In the genomic region with DNA sequence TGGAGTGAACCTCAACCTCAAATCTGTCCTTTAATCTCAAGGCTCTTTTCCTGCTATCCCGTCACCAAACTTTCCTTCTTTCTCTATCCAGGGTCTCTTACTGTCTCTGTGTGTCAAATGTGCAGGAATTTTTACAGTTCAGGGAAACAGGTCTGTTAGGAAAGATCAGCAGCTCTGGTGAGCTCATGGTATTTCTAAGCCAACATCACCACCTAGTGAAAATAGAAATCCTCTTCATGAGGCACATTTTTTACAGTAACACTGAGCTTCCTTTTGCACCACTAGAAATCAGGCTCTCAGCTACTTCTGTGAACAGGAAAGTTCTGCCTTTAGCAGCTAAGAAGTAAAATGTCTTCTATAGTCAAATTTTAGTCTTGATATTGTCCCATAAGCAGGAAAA, we compare ENCODE assay signal across 15 cellular contexts. TPM values are rescaled to one million over a fixed set of nuclear protein-coding genes. Genes with fewer than 3 reads are reported as not detected.
DNase-seq lines count a peak whose midpoint lies in the region; ATAC-seq and TF ChIP-seq lines count a peak whose summit lies in the region.
"Had no signal": no experiment of that assay in that cellular context is flagged by ENCODE, and none has a peak within 500 bp of the region (broad histone marks: within the 10 kb centered on the region; RNA-seq: fewer than 3 reads in every experiment).

No MANE protein-coding gene starts in this region.

- CTCF ChIA-PET in HEK293 (lab: Yijun Ruan, JAX) = interaction anchor here (0.6 to 1.9 kb wide), 8 partner anchors 13 to 485 kb away, joined by 3 to 14 read pairs (median 4); no protein-coding TSS in a partner anchor

- 5% methylated on average over 1 of the region's 1 CpG for WGBS in hepatocyte (ENCODE audit: low lambda C conversion rate, missing lambda C conversion rate)

- POLR2A ChIA-PET in HEK293 (lab: Yijun Ruan, JAX) = no interaction called here

- H3K4me2 ChIP-seq in hepatocyte = no peak overlapping the region

- in situ Hi-C loops in SK-MEL-5 (cut with HindIII; ENCODE audit: low pct_unique_long_range_greater_than_20kb, low sequenced_read_pairs) = no loop called here

- H3K4me1 ChIP-seq in HEK293 (ENCODE audit: control insufficient read depth, insufficient read depth, low read length) (no peaks in the 10 kb centered on the region), hepatocyte (ENCODE audit: insufficient read depth) (no peaks in the 10 kb centered on the region)
- H3K4me1 ChIP-seq: ascending aorta, BE2C, right atrium auricular region had no signal

- H3K27ac ChIP-seq in HEK293 (ENCODE audit: extremely low read depth, low read depth, low read length) (no peak overlapping the region), hepatocyte (no peak overlapping the region)
- H3K27ac ChIP-seq: ascending aorta, right atrium auricular region had no signal

- H3K36me3 ChIP-seq in HEK293 (ENCODE audit: control insufficient read depth in 2 of 2, insufficient read depth in 1 of 2, low read length in 2 of 2) (no peaks in the 10 kb centered on the region), hepatocyte (replicated peaks; ENCODE audit: insufficient read depth, low read depth) (no peaks in the 10 kb centered on the region)
- H3K36me3 ChIP-seq: ascending aorta, BE2C, right atrium auricular region had no signal

- H4K20me1 ChIP-seq in hepatocyte (ENCODE audit: insufficient read depth, poor library complexity, severe bottlenecking) = no peaks in the 10 kb centered on the region

- H3K27me3 ChIP-seq in hepatocyte = no peaks in the 10 kb centered on the region
- H3K27me3 ChIP-seq: ascending aorta, BE2C, right atrium auricular region had no signal

- TF ChIP-seq CTCF in AG09309 (IDR thresholded peaks at IDR 0.05; ENCODE audit: control insufficient read depth, insufficient read depth, low read depth, low read length, missing control alignments) = peak; percentile 11
- no peak for TF ChIP-seq CTCF in HEK293 (tag by site-specific recombination; IDR thresholded peaks at IDR 0.05)
- TF ChIP-seq CTCF in hepatocyte (IDR thresholded peaks at IDR 0.05; ENCODE audit: poor library complexity) = peak; percentile 45

- no peak for ATAC-seq in HG03432 (IDR thresholded peaks at IDR 0.05; ENCODE audit: unreplicated experiment)

- no peak for DNase-seq in AG09309 (ENCODE audit: low read depth)
- DNase-seq in SK-MEL-5 (ENCODE audit: low read depth, low spot score) = peak; percentile 54
- DNase-seq in hepatocyte (ENCODE audit: low spot score) = peak; percentile 28
- no peak for DNase-seq in MV-4-11 (lab: John Stamatoyannopoulos, UW)
- no peak for DNase-seq in activated naive CD4-positive, alpha-beta T cell treated with anti-CD3 and anti-CD28 coated beads, Interleukin-2, amount 50 U/mL, for 16 hours
- no peak for DNase-seq in NCI-H2107 treated with DMSO at 0.1 percent for 48 hours (lab: John Stamatoyannopoulos, UW; ENCODE audit: unreplicated experiment)
- DNase-seq: activated T-cell treated with anti-CD3 and anti-CD28 coated beads, Interleukin-2, amount 50 U/mL, for 48 hours; BE2C; GF-D8; stimulated activated CD4-positive, alpha-beta T cell treated with anti-CD3 and anti-CD28 coated beads, Interleukin-4, amount 100 ng/mL, for 24 hours; stimulated activated naive CD4-positive, alpha-beta T cell treated with Interleukin-2 at 50 U/mL for 16 hours had no signal

- H3K9me3 ChIP-seq in HEK293 (ENCODE audit: control insufficient read depth, insufficient read depth, low read depth, low read length) (no peaks in the 10 kb centered on the region), hepatocyte (ENCODE audit: low read depth) (no peaks in the 10 kb centered on the region)
- H3K9me3 ChIP-seq: ascending aorta, BE2C, right atrium auricular region had no signal

- no peak overlapping the region for H3K4me3 ChIP-seq in AG09309 (ENCODE audit: control insufficient read depth, low read depth, low read length)
- H3K4me3 ChIP-seq in HEK293 (ENCODE audit: low read depth, low read length) = no peak overlapping the region
- H3K4me3 ChIP-seq in hepatocyte = no peak overlapping the region
- H3K4me3 ChIP-seq: ascending aorta, right atrium auricular region had no signal

- no peak overlapping the region for H2AFZ ChIP-seq in hepatocyte

- no peaks in the 10 kb centered on the region for H3K79me2 ChIP-seq in hepatocyte

- no peaks in the 10 kb centered on the region for H3K9me2 ChIP-seq in hepatocyte (replicated peaks; ENCODE audit: insufficient read depth)

TF ChIP-seq in HEK293, 187 proteins besides CTCF, POLR2A, EP300 and RAD21:
- TF ChIP-seq ZNF654 (tag by site-specific recombination; IDR thresholded peaks at IDR 0.05; ENCODE audit: low read depth) (peak; percentile 32), ZSCAN23 (tag by site-specific recombination; IDR thresholded peaks at IDR 0.05) (no peak), ZNF416 (tag by site-specific recombination; IDR thresholded peaks at IDR 0.05) (no peak)
- TF ChIP-seq, protein P1, sequence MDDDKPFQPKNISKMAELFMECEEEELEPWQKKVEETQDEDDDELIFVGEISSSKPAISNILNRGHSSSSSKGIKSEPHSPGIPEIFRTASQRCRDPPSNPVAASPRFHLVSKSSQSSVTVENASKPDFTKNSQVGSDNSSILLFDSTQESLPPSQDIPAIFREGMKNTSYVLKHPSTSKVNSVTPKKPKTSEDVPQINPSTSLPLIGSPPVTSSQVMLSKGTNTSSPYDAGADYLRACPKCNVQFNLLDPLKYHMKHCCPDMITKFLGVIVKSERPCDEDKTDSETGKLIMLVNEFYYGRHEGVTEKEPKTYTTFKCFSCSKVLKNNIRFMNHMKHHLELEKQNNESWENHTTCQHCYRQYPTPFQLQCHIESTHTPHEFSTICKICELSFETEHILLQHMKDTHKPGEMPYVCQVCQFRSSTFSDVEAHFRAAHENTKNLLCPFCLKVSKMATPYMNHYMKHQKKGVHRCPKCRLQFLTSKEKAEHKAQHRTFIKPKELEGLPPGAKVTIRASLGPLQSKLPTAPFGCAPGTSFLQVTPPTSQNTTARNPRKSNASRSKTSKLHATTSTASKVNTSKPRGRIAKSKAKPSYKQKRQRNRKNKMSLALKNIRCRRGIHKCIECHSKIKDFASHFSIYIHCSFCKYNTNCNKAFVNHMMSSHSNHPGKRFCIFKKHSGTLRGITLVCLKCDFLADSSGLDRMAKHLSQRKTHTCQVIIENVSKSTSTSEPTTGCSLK (tag by site-specific recombination; IDR thresholded peaks at IDR 0.05) = no peak
TF ChIP-seq in HEK293: peak in this region for 1.

RNA-seq across cellular contexts. Expression of a gene that starts 39.6 kb away (rescaled TPM):
- 9.3 and 9.6 TPM in 2 replicates for total RNA-seq in SK-MEL-5 (2014; rRNA removed; shearing (Covaris generic))
- polyA plus RNA-seq in SK-MEL-5 (2015; cell fraction: cytosol; rRNA removed) = 7.3 and 9.8 TPM in 2 replicates
- polyA plus RNA-seq in SK-MEL-5 (2015; cell fraction: nucleus; rRNA removed) = 0.81 and 3.1 TPM in 2 replicates
- 8.3 and 10.7 TPM in 2 replicates for total RNA-seq in hepatocyte
- 4.6 and 5.6 TPM in 2 replicates for polyA plus RNA-seq in hepatocyte

Comparison
In these comparisons a context has a peak if more than half of its experiments do, and no peak if none do; other contexts are left out.
1. DNase-seq: peak in SK-MEL-5 (single experiment) and hepatocyte (single experiment); none in AG09309 (single experiment), MV-4-11 (single experiment), activated naive CD4-positive, alpha-beta T cell treated with anti-CD3 and anti-CD28 coated beads, Interleukin-2, amount 50 U/mL, for 16 hours (single experiment) and NCI-H2107 treated with DMSO at 0.1 percent for 48 hours (single experiment).